In the genomic region with DNA sequence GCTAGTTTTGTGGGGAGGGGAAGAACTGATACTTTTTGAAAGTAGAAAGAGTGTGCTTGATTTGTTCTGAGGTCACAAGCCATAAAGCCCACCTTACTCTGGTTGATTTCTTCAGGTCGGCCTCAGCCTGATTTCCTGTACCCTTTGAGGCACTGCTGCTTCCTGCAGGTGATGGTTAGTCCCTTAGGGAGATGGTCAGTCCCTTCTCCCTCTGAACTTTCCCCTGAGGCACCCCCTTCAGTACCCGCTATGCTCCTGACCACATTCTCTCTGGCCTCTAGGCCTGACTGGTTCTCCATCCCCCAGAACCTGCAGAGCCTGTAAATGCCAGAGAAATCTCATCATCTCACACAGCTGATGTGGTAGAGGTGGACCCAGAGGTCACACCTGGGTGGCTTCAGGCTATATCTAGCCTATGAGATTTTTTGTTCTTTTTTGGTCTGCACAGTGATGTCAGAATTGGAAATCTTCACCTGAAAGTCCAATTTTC, we compare ENCODE assay signal across 16 cellular contexts. TPM values are rescaled to one million over a fixed set of nuclear protein-coding genes. Genes with fewer than 3 reads are reported as not detected.
DNase-seq lines count a peak whose midpoint lies in the region; ATAC-seq, FAIRE-seq and TF ChIP-seq lines count a peak whose summit lies in the region.
"Had no signal": no experiment of that assay in that cellular context is flagged by ENCODE, and none has a peak within 500 bp of the region (broad histone marks: within the 10 kb centered on the region; RNA-seq: fewer than 3 reads in every experiment).

No MANE protein-coding gene starts in this region.

- POLR2A ChIA-PET in OCI-LY7 (lab: Charles Lee): interaction anchor here (0.6 to 12.3 kb wide), 14 partner anchors 10 to 77 kb away, joined by 3 to 261 read pairs (median 6); partner anchors contain the start of gene ID3
- POLR2A ChIA-PET in activated CD4-positive, alpha-beta T cell treated with anti-CD3 and anti-CD28 coated beads for 36 hours (lab: Charles Lee): interaction anchor here (0.5 kb wide), 1 partner anchor 82 kb away, joined by 10 read pairs; no protein-coding TSS in a partner anchor

- peaks cover 9% of the 10 kb centered on the region for H3K36me3 Mint-ChIP-seq in HFFc6 (ENCODE audit: low read depth)
- H3K36me3 Mint-ChIP-seq in nephron (ENCODE audit: low read depth): no peaks in the 10 kb centered on the region
- no peaks in the 10 kb centered on the region for H3K36me3 Mint-ChIP-seq in activated CD4-positive, alpha-beta T cell treated with anti-CD3 and anti-CD28 coated beads for 36 hours (ENCODE audit: low read depth)

- FAIRE-seq in GM12891 (lab: Jason Lieb, UNC): peak; percentile 87

- intact Hi-C loops in OCI-LY7 (cut with micrococcal nuclease; ENCODE audit: unreplicated experiment): loop anchor here (1.0 kb wide), 3 partner anchors 17 to 38 kb away; no protein-coding TSS in a partner anchor
- intact Hi-C loops in activated CD4-positive, alpha-beta T cell treated with anti-CD3 and anti-CD28 coated beads for 36 hours (cut with DNase I, micrococcal nuclease): no loop called here

- H3K9me3 ChIP-seq in OCI-LY7 (ENCODE audit: low read length): no peaks in the 10 kb centered on the region

- no peak for DNase-seq in GM12891 (ENCODE audit: insufficient read length, low spot score)
- no peak for DNase-seq in HFFc6
- peak; percentile 89 for DNase-seq in OCI-LY7 (ENCODE audit: low spot score)
- no peak for DNase-seq in activated naive CD4-positive, alpha-beta T cell (lab: John Stamatoyannopoulos, UW)
- DNase-seq in NCI-H2196 treated with DMSO at 0.1 percent for 48 hours (lab: John Stamatoyannopoulos, UW; ENCODE audit: unreplicated experiment): no peak
- no peak for DNase-seq in activated CD4-positive, alpha-beta T cell treated with anti-CD3 and anti-CD28 coated beads for 36 hours
- DNase-seq: activated T-cell treated with anti-CD3 and anti-CD28 coated beads, Interleukin-2, amount 50 U/mL, for 4 hours; AML-193; DMS79 treated with DMSO at 0.1 percent for 48 hours; effector CD8-positive, alpha-beta T cell; stimulated activated CD4-positive, alpha-beta T cell treated with anti-CD3 and anti-CD28 coated beads, Interleukin-4, amount 100 ng/mL, for 4 hours; stimulated activated naive CD4-positive, alpha-beta T cell treated with Interleukin-2 at 50 U/mL for 16 hours had no signal

- H3K27ac Mint-ChIP-seq in HFFc6 (peak overlapping the region; percentile 100; the same call in 1 of the 2 replicates), nephron (peak overlapping the region in 2 of 3 experiments; percentile 98)
- H3K27ac Mint-ChIP-seq in activated CD4-positive, alpha-beta T cell treated with anti-CD3 and anti-CD28 coated beads for 36 hours: no peak overlapping the region
- H3K27ac Mint-ChIP-seq: WTC11 had no signal

- H3K4me1 Mint-ChIP-seq in HFFc6 (ENCODE audit: low read depth): peaks cover 53% of the 10 kb centered on the region
- H3K4me1 Mint-ChIP-seq in nephron: peaks cover 60% of the 10 kb centered on the region
- peaks cover 44% of the 10 kb centered on the region for H3K4me1 Mint-ChIP-seq in activated CD4-positive, alpha-beta T cell treated with anti-CD3 and anti-CD28 coated beads for 36 hours

- H2AFZ ChIP-seq in OCI-LY7 (ENCODE audit: low read length): no peak overlapping the region

- CTCF ChIA-PET in OCI-LY7 (lab: Charles Lee; ENCODE audit: unreplicated experiment): interaction anchor here (1.0 to 3.2 kb wide), 3 partner anchors 20 to 47 kb away, joined by 4 to 8 read pairs (median 4); no protein-coding TSS in a partner anchor
- CTCF ChIA-PET in activated CD4-positive, alpha-beta T cell treated with anti-CD3 and anti-CD28 coated beads for 36 hours (lab: Charles Lee): interaction anchor here (0.5 to 3.5 kb wide), 7 partner anchors 9 to 198 kb away, joined by 3 to 28 read pairs (median 5); no protein-coding TSS in a partner anchor

- H3K79me2 ChIP-seq in OCI-LY7 (ENCODE audit: insufficient read depth, low read depth, low read length): peaks cover 35% of the 10 kb centered on the region; the same call in 1 of the 2 replicates

- H3K9me3 Mint-ChIP-seq in HFFc6 (no peaks in the 10 kb centered on the region), nephron (no peaks in the 10 kb centered on the region)
- no peaks in the 10 kb centered on the region for H3K9me3 Mint-ChIP-seq in activated CD4-positive, alpha-beta T cell treated with anti-CD3 and anti-CD28 coated beads for 36 hours (ENCODE audit: low read depth)
- H3K9me3 Mint-ChIP-seq: activated T-cell treated with anti-CD3 and anti-CD28 coated beads, Interleukin-2, amount 50 U/mL, for 4 hours had no signal

- H3K4me2 ChIP-seq in OCI-LY7 (ENCODE audit: low read length): peak overlapping the region; percentile 95

- no peak for TF ChIP-seq CTCF in HFFc6 (IDR thresholded peaks at IDR 0.05)
- no peak for TF ChIP-seq CTCF in OCI-LY7 (conservative IDR thresholded peaks at IDR 0.05; ENCODE audit: low read length)
- TF ChIP-seq CTCF in nephron (IDR thresholded peaks at IDR 0.05; ENCODE audit: unreplicated experiment in 3 of 3): no peak

- H3K27ac ChIP-seq in OCI-LY7 (ENCODE audit: low read depth, low read length, poor library complexity, severe bottlenecking): peak overlapping the region; percentile 97
- H3K27ac ChIP-seq: foreskin keratinocyte had no signal

- no TSS peak for BruUV-seq in OCI-LY7 (replicated peaks; lab: Mats Ljungman, UMichigan)

- peaks cover 94% of the 10 kb centered on the region for H3K4me1 ChIP-seq in OCI-LY7 (ENCODE audit: insufficient read depth, low read length, poor library complexity, severe bottlenecking)

- TF ChIP-seq POLR2A in GM12891 (IDR thresholded peaks at IDR 0.05; ENCODE audit: low read depth, low read length): 0 out of 2 replicates have a peak, but pooled peaks have one; percentile 18

- H3K4me3 ChIP-seq in OCI-LY7 (ENCODE audit: low read depth, low read length, poor library complexity, severe bottlenecking): peak overlapping the region; percentile 69

- no peaks in the 10 kb centered on the region for H4K20me1 ChIP-seq in OCI-LY7 (ENCODE audit: insufficient read depth, low read length)

- H3K9me2 ChIP-seq in OCI-LY7 (ENCODE audit: insufficient read depth, low read length): no peaks in the 10 kb centered on the region

- no peaks in the 10 kb centered on the region for H3K36me3 ChIP-seq in OCI-LY7 (ENCODE audit: insufficient read depth, low read length)

- H3K27me3 Mint-ChIP-seq in HFFc6 (ENCODE audit: insufficient read depth): no peaks in the 10 kb centered on the region; the same call in 1 of the 2 replicates
- H3K27me3 Mint-ChIP-seq in nephron (ENCODE audit: low read depth): peaks cover 5% of the 10 kb centered on the region
- peaks cover under 1% of the 10 kb centered on the region for H3K27me3 Mint-ChIP-seq in activated CD4-positive, alpha-beta T cell treated with anti-CD3 and anti-CD28 coated beads for 36 hours

- H3K4me3 Mint-ChIP-seq in HFFc6 (no peak overlapping the region), nephron (no peak overlapping the region)
- H3K4me3 Mint-ChIP-seq in activated CD4-positive, alpha-beta T cell treated with anti-CD3 and anti-CD28 coated beads for 36 hours: no peak overlapping the region
- H3K4me3 Mint-ChIP-seq: activated T-cell treated with anti-CD3 and anti-CD28 coated beads, Interleukin-2, amount 50 U/mL, for 4 hours; WTC11 had no signal

- no peak for ATAC-seq in activated CD4-positive, alpha-beta T cell treated with anti-CD3 and anti-CD28 coated beads for 36 hours
- no peak for ATAC-seq in HG03135 (IDR thresholded peaks at IDR 0.05; ENCODE audit: unreplicated experiment)
- ATAC-seq: activated T-cell treated with anti-CD3 and anti-CD28 coated beads, Interleukin-2, amount 50 U/mL, for 4 hours; foreskin keratinocyte; WTC11 had no signal

TF ChIP-seq in GM12891, 5 proteins besides CTCF, POLR2A, EP300 and RAD21:
- TF ChIP-seq POLR2AphosphoS5 (IDR thresholded peaks at IDR 0.05; ENCODE audit: low read depth, low read length) (no peak; the same call in 1 of the 2 replicates), PAX5 (IDR thresholded peaks at IDR 0.05; ENCODE audit: insufficient read depth, low read length, severe bottlenecking) (peak; percentile 92), SPI1 (IDR thresholded peaks at IDR 0.05; ENCODE audit: low read depth, low read length) (peak; percentile 2; the same call in 1 of the 2 replicates), TAF1 (IDR thresholded peaks at IDR 0.05; ENCODE audit: low read depth, low read length) (0 out of 2 replicates have a peak, but pooled peaks have one; percentile 49), POU2F2 (IDR thresholded peaks at IDR 0.05; ENCODE audit: low read depth, low read length) (peak; percentile 26; the same call in 1 of the 2 replicates)

RNA-seq across cellular contexts. Expression of gene ID3, which starts 15.0 kb away (rescaled TPM):
- 67.3 TPM for polyA plus RNA-seq in GM12891 (2012; ENCODE audit: low read depth, missing spikeins)
- total RNA-seq in HFFc6 (2021; fragmentation: NEBNext Ultra II Directional; extraction: Animal tissue kit (Norgen Biotek cat#: 25700)): 100 to 1,000 TPM; 560 to 690 (median 604) TPM
- 1,286 and 1,658 TPM in 2 replicates for total RNA-seq in OCI-LY7 (2014; rRNA removed; shearing (Covaris generic))
- 621 and 629 TPM in 2 replicates for total RNA-seq in OCI-LY7 (2022)
- 10 to 100 TPM; 42.6 to 43.9 TPM for total RNA-seq in activated CD4-positive, alpha-beta T cell treated with anti-CD3 and anti-CD28 coated beads for 36 hours

RNA-seq across cellular contexts. Expression of gene E2F2, which starts 43.3 kb away (rescaled TPM):
- 2.5 TPM for polyA plus RNA-seq in GM12891 (2012; ENCODE audit: low read depth, missing spikeins)
- 1 to 10 TPM in 5 of 6 experiments, under 1 TPM in 1; 0.83 to 2.1 (median 1.9) TPM for total RNA-seq in HFFc6 (2021; fragmentation: NEBNext Ultra II Directional; extraction: Animal tissue kit (Norgen Biotek cat#: 25700))
- total RNA-seq in OCI-LY7 (2014; rRNA removed; shearing (Covaris generic)): 176 and 203 TPM in 2 replicates
- total RNA-seq in OCI-LY7 (2022): 212 and 224 TPM in 2 replicates
- total RNA-seq in activated CD4-positive, alpha-beta T cell treated with anti-CD3 and anti-CD28 coated beads for 36 hours: 10 to 100 TPM; 25.0 to 32.0 TPM

Comparison
In these comparisons a context has a peak if more than half of its experiments do, and no peak if none do; other contexts are left out.
1. RNA of gene ID3, which starts 15.0 kb away (total RNA-seq): 621 to 1,658 TPM in OCI-LY7 and 560 to 690 TPM in HFFc6; 42.6 to 43.9 TPM in activated CD4-positive, alpha-beta T cell treated with anti-CD3 and anti-CD28 coated beads for 36 hours; every median in the first group is over 10 times any median in the second.
2. RNA of gene E2F2, which starts 43.3 kb away (total RNA-seq): 176 to 224 TPM in OCI-LY7 and 25.0 to 32.0 TPM in activated CD4-positive, alpha-beta T cell treated with anti-CD3 and anti-CD28 coated beads for 36 hours; 0.83 to 2.1 TPM in HFFc6; every median in the first group is over 4 times any median in the second.